5 cellular contexts compared by ENCODE assay signal in genomic region chr3:120265989-120266388, GRCh38. TPM values are rescaled to one million over a fixed set of nuclear protein-coding genes. Genes with fewer than 3 reads are reported as not detected.
"Had no signal": no experiment of that assay in that cellular context is flagged by ENCODE, and none has a peak within 500 bp of the region (broad histone marks: within the 10 kb centered on the region; RNA-seq: fewer than 3 reads in every experiment).

No MANE protein-coding gene starts in this region.

- DNase-seq: IMR-90 had no signal

- H3K27ac ChIP-seq: HL-60 had no signal

- ATAC-seq: HepG2, K562 had no signal

- H3K4me3 ChIP-seq: K562 had no signal

RNA-seq across cellular contexts. Expression of gene GPR156, which starts 19.0 kb away (rescaled TPM):
- total RNA-seq: HepG2 had no signal
- polyA plus RNA-seq: HepG2, IgD-negative memory B cell had no signal
